ENCODE assay signal across 1 cellular context in the genomic region with DNA sequence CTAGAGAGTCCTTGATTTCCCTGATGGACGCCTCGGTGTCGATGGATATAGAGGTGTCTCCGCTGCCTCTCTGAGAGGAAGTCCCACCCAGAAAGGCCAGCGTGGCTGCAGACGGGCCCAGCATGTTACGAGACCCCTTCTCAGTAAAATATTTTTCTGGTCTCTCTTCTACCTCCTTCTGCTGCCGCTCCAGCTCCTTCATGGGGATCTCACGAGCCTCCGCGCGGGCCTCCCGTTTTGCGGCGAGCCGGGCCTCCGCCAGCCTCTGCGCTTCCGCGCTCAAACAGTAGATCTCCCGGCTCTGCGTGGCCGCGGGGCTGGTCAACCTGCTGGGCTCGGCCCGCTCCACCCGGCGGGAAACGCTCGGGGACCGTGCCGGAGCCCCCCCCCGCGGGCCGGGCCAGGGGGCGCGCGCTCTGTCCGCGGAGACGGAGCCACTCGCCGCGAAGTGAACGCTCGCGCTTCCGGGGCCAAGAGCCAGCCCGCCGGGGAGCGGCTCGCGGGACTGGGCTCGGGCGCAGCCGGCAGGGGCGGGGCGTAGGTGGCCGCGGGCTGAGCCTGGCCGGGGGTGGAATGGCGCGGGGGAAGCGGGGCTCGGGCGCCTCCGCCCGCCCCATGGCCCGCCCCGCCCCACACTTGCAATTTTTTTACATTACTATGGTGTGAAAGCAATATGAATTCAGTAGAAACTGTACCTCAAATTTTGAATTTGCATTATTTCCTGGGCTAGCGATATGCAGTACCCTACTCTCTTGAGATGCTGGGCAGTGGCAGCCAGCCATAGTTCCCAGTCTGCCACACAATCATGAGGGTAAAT.
A peak's percentile ranks its signal among the peaks of the same experiment; 100 is the strongest.
TF ChIP-seq lines count a peak whose summit lies in the region.

No MANE protein-coding gene starts in this region.

TF ChIP-seq in K562, 482 proteins besides CTCF, POLR2A, EP300 and RAD21 (continued from another document and continues in another):
- TF ChIP-seq FOXM1 (IDR thresholded peaks at IDR 0.05; ENCODE audit: low read depth): no peak
- TF ChIP-seq FOXM1 (CRISPR knock-in tag; IDR thresholded peaks at IDR 0.05; ENCODE audit: low read depth): no peak
- no peak for TF ChIP-seq HLTF (IDR thresholded peaks at IDR 0.05)
- TF ChIP-seq HNRNPL (IDR thresholded peaks at IDR 0.05; ENCODE audit: low read depth, low read length): peak; percentile 45; the same call in 1 of the 2 replicates
- TF ChIP-seq ZNF695 (CRISPR knock-in tag; IDR thresholded peaks at IDR 0.05): no peak
- TF ChIP-seq ZNF644 (tag; IDR thresholded peaks at IDR 0.05; ENCODE audit: low read depth): no peak
- peak; percentile 97 for TF ChIP-seq POLR2G (IDR thresholded peaks at IDR 0.05; ENCODE audit: low read depth, low read length)
- TF ChIP-seq, protein P1, sequence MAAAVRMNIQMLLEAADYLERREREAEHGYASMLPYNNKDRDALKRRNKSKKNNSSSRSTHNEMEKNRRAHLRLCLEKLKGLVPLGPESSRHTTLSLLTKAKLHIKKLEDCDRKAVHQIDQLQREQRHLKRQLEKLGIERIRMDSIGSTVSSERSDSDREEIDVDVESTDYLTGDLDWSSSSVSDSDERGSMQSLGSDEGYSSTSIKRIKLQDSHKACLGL (CRISPR knock-in tag; IDR thresholded peaks at IDR 0.05; ENCODE audit: borderline replicate concordance, poor library complexity, severe bottlenecking): peak; percentile 25
- TF ChIP-seq, protein P2, sequence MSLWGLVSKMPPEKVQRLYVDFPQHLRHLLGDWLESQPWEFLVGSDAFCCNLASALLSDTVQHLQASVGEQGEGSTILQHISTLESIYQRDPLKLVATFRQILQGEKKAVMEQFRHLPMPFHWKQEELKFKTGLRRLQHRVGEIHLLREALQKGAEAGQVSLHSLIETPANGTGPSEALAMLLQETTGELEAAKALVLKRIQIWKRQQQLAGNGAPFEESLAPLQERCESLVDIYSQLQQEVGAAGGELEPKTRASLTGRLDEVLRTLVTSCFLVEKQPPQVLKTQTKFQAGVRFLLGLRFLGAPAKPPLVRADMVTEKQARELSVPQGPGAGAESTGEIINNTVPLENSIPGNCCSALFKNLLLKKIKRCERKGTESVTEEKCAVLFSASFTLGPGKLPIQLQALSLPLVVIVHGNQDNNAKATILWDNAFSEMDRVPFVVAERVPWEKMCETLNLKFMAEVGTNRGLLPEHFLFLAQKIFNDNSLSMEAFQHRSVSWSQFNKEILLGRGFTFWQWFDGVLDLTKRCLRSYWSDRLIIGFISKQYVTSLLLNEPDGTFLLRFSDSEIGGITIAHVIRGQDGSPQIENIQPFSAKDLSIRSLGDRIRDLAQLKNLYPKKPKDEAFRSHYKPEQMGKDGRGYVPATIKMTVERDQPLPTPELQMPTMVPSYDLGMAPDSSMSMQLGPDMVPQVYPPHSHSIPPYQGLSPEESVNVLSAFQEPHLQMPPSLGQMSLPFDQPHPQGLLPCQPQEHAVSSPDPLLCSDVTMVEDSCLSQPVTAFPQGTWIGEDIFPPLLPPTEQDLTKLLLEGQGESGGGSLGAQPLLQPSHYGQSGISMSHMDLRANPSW (CRISPR knock-in tag; IDR thresholded peaks at IDR 0.05): no peak
- TF ChIP-seq TAF9B (IDR thresholded peaks at IDR 0.05; ENCODE audit: partially characterized antibody): no peak
- TF ChIP-seq PURB (CRISPR knock-in tag; IDR thresholded peaks at IDR 0.05; ENCODE audit: low read depth): no peak
- peak in 2 of 3 experiments; percentile 68 to 70 for TF ChIP-seq YY1 (IDR thresholded peaks at IDR 0.05; ENCODE audit: borderline replicate concordance in 1 of 3, control insufficient read depth in 1 of 3, extremely low read depth in 1 of 3, insufficient read depth in 3 of 3, insufficient read length in 1 of 3, insufficient replicate concordance in 2 of 3, low read depth in 1 of 3, low read length in 2 of 3)
- TF ChIP-seq CBX1 (IDR thresholded peaks at IDR 0.05; ENCODE audit: low read depth): peak; percentile 71; the same call in 1 of the 2 replicates
- TF ChIP-seq BDP1 (IDR thresholded peaks at IDR 0.05; ENCODE audit: insufficient read depth, insufficient read length): no peak
- no peak for TF ChIP-seq RHOXF2B (CRISPR knock-in tag; conservative IDR thresholded peaks at IDR 0.05)
- TF ChIP-seq SAFB (IDR thresholded peaks at IDR 0.05; ENCODE audit: borderline replicate concordance, low read depth, low read length): peak; percentile 45; the same call in 1 of the 2 replicates
- TF ChIP-seq ATF1 (CRISPR knock-in tag; IDR thresholded peaks at IDR 0.05): no peak
- TF ChIP-seq ATF1 (tag; IDR thresholded peaks at IDR 0.05): 0 out of 2 replicates have a peak, but pooled peaks have one; percentile 36
- TF ChIP-seq, protein P3, sequence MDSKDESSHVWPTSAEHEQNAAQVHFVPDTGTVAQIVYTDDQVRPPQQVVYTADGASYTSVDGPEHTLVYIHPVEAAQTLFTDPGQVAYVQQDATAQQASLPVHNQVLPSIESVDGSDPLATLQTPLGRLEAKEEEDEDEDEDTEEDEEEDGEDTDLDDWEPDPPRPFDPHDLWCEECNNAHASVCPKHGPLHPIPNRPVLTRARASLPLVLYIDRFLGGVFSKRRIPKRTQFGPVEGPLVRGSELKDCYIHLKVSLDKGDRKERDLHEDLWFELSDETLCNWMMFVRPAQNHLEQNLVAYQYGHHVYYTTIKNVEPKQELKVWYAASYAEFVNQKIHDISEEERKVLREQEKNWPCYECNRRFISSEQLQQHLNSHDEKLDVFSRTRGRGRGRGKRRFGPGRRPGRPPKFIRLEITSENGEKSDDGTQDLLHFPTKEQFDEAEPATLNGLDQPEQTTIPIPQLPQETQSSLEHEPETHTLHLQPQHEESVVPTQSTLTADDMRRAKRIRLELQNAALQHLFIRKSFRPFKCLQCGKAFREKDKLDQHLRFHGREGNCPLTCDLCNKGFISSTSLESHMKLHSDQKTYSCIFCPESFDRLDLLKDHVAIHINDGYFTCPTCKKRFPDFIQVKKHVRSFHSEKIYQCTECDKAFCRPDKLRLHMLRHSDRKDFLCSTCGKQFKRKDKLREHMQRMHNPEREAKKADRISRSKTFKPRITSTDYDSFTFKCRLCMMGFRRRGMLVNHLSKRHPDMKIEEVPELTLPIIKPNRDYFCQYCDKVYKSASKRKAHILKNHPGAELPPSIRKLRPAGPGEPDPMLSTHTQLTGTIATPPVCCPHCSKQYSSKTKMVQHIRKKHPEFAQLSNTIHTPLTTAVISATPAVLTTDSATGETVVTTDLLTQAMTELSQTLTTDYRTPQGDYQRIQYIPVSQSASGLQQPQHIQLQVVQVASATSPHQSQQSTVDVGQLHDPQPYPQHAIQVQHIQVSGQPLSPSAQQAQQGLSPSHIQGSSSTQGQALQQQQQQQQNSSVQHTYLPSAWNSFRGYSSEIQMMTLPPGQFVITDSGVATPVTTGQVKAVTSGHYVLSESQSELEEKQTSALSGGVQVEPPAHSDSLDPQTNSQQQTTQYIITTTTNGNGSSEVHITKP (IDR thresholded peaks at IDR 0.05; ENCODE audit: partially characterized antibody): peak; percentile 16
- TF ChIP-seq SOX6 (IDR thresholded peaks at IDR 0.05): peak; percentile 41; the same call in 1 of the 2 replicates
- TF ChIP-seq HDAC2 (IDR thresholded peaks at IDR 0.05): no peak
- no peak for TF ChIP-seq SRF (CRISPR knock-in tag; IDR thresholded peaks at IDR 0.05)
- no peak for TF ChIP-seq PHB (CRISPR knock-in tag; IDR thresholded peaks at IDR 0.05)
- no peak for TF ChIP-seq CREBBP (IDR thresholded peaks at IDR 0.05; ENCODE audit: low read depth, low read length)
- TF ChIP-seq ZNF586 (CRISPR knock-in tag; conservative IDR thresholded peaks at IDR 0.05): no peak
- TF ChIP-seq NCOA2 (IDR thresholded peaks at IDR 0.05; ENCODE audit: partially characterized antibody in 2 of 2): no peak
- TF ChIP-seq, protein P4, sequence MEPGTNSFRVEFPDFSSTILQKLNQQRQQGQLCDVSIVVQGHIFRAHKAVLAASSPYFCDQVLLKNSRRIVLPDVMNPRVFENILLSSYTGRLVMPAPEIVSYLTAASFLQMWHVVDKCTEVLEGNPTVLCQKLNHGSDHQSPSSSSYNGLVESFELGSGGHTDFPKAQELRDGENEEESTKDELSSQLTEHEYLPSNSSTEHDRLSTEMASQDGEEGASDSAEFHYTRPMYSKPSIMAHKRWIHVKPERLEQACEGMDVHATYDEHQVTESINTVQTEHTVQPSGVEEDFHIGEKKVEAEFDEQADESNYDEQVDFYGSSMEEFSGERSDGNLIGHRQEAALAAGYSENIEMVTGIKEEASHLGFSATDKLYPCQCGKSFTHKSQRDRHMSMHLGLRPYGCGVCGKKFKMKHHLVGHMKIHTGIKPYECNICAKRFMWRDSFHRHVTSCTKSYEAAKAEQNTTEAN (CRISPR knock-in tag; IDR thresholded peaks at IDR 0.05): no peak
- TF ChIP-seq, protein P5, sequence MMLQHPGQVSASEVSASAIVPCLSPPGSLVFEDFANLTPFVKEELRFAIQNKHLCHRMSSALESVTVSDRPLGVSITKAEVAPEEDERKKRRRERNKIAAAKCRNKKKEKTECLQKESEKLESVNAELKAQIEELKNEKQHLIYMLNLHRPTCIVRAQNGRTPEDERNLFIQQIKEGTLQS (IDR thresholded peaks at IDR 0.05): no peak
- TF ChIP-seq, protein P5 (CRISPR knock-in tag; conservative IDR thresholded peaks at IDR 0.05): no peak
- TF ChIP-seq ZNF24 (IDR thresholded peaks at IDR 0.05): no peak
- no peak for TF ChIP-seq ZNF232 (CRISPR knock-in tag; IDR thresholded peaks at IDR 0.05)
- TF ChIP-seq NCOA4 (IDR thresholded peaks at IDR 0.05; ENCODE audit: partially characterized antibody): no peak
- no peak for TF ChIP-seq TEAD2 (tag; IDR thresholded peaks at IDR 0.05)
- TF ChIP-seq ZNF431 (CRISPR knock-in tag; IDR thresholded peaks at IDR 0.05): 0 out of 2 replicates have a peak, but pooled peaks have one; percentile 19
- TF ChIP-seq CBX2 (IDR thresholded peaks at IDR 0.05; ENCODE audit: insufficient read depth, low read length, poor library complexity, severe bottlenecking): no peak
- peak; percentile 90 for TF ChIP-seq TAF1 (IDR thresholded peaks at IDR 0.05; ENCODE audit: control insufficient read depth, extremely low read depth, insufficient read depth, low read length, severe bottlenecking)
- TF ChIP-seq ZNF668 (CRISPR knock-in tag; IDR thresholded peaks at IDR 0.05): no peak
- TF ChIP-seq ZNF311 (CRISPR knock-in tag; IDR thresholded peaks at IDR 0.05): peak; percentile 75
- TF ChIP-seq ZBTB8A (IDR thresholded peaks at IDR 0.05; ENCODE audit: partially characterized antibody): no peak
- no peak for TF ChIP-seq ELF4 (CRISPR knock-in tag; IDR thresholded peaks at IDR 0.05)
- no peak for TF ChIP-seq ETV6 (IDR thresholded peaks at IDR 0.05; ENCODE audit: borderline replicate concordance in 1 of 2, low read depth in 2 of 2, low read length in 1 of 2)
- TF ChIP-seq ETV6 (CRISPR knock-in tag; IDR thresholded peaks at IDR 0.05; ENCODE audit: borderline replicate concordance): no peak
- 0 out of 2 replicates have a peak, but pooled peaks have one; percentile 39 for TF ChIP-seq ELF2 (CRISPR knock-in tag; IDR thresholded peaks at IDR 0.05)
- TF ChIP-seq BHLHE40 (IDR thresholded peaks at IDR 0.05; ENCODE audit: low read length): no peak
- no peak for TF ChIP-seq XRCC3 (IDR thresholded peaks at IDR 0.05)
- TF ChIP-seq, protein P6, sequence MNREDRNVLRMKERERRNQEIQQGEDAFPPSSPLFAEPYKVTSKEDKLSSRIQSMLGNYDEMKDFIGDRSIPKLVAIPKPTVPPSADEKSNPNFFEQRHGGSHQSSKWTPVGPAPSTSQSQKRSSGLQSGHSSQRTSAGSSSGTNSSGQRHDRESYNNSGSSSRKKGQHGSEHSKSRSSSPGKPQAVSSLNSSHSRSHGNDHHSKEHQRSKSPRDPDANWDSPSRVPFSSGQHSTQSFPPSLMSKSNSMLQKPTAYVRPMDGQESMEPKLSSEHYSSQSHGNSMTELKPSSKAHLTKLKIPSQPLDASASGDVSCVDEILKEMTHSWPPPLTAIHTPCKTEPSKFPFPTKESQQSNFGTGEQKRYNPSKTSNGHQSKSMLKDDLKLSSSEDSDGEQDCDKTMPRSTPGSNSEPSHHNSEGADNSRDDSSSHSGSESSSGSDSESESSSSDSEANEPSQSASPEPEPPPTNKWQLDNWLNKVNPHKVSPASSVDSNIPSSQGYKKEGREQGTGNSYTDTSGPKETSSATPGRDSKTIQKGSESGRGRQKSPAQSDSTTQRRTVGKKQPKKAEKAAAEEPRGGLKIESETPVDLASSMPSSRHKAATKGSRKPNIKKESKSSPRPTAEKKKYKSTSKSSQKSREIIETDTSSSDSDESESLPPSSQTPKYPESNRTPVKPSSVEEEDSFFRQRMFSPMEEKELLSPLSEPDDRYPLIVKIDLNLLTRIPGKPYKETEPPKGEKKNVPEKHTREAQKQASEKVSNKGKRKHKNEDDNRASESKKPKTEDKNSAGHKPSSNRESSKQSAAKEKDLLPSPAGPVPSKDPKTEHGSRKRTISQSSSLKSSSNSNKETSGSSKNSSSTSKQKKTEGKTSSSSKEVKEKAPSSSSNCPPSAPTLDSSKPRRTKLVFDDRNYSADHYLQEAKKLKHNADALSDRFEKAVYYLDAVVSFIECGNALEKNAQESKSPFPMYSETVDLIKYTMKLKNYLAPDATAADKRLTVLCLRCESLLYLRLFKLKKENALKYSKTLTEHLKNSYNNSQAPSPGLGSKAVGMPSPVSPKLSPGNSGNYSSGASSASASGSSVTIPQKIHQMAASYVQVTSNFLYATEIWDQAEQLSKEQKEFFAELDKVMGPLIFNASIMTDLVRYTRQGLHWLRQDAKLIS (CRISPR knock-in tag; IDR thresholded peaks at IDR 0.05): peak; percentile 68; the same call in 1 of the 2 replicates
- TF ChIP-seq RBBP5 (IDR thresholded peaks at IDR 0.05; ENCODE audit: borderline replicate concordance, insufficient read depth, low read length, poor library complexity, severe bottlenecking): peak; percentile 91
- TF ChIP-seq IFI16 (CRISPR knock-in tag; IDR thresholded peaks at IDR 0.05): no peak
- TF ChIP-seq, protein P7, sequence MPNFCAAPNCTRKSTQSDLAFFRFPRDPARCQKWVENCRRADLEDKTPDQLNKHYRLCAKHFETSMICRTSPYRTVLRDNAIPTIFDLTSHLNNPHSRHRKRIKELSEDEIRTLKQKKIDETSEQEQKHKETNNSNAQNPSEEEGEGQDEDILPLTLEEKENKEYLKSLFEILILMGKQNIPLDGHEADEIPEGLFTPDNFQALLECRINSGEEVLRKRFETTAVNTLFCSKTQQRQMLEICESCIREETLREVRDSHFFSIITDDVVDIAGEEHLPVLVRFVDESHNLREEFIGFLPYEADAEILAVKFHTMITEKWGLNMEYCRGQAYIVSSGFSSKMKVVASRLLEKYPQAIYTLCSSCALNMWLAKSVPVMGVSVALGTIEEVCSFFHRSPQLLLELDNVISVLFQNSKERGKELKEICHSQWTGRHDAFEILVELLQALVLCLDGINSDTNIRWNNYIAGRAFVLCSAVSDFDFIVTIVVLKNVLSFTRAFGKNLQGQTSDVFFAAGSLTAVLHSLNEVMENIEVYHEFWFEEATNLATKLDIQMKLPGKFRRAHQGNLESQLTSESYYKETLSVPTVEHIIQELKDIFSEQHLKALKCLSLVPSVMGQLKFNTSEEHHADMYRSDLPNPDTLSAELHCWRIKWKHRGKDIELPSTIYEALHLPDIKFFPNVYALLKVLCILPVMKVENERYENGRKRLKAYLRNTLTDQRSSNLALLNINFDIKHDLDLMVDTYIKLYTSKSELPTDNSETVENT (CRISPR knock-in tag; IDR thresholded peaks at IDR 0.05): peak; percentile 41; the same call in 1 of the 2 replicates
- peak; percentile 72 to 75 for TF ChIP-seq NONO (IDR thresholded peaks at IDR 0.05; ENCODE audit: low read depth in 2 of 2, low read length in 1 of 2)
- TF ChIP-seq ZNF224 (CRISPR knock-in tag; IDR thresholded peaks at IDR 0.05): no peak
- TF ChIP-seq EZH2 (IDR thresholded peaks at IDR 0.05; ENCODE audit: borderline replicate concordance, low read depth, low read length): no peak
